Comparison of ENCODE assay signal across 15 cellular contexts in genomic region chr18:59744271-59744721, GRCh38. TPM values are rescaled to one million over a fixed set of nuclear protein-coding genes. Genes with fewer than 3 reads are reported as not detected.
DNase-seq lines count a peak whose midpoint lies in the region; ATAC-seq and TF ChIP-seq lines count a peak whose summit lies in the region.
"Had no signal": no experiment of that assay in that cellular context is flagged by ENCODE, and none has a peak within 500 bp of the region (broad histone marks: within the 10 kb centered on the region; RNA-seq: fewer than 3 reads in every experiment).

No MANE protein-coding gene starts in this region.

- no peak for TF ChIP-seq EP300 in gastroesophageal sphincter (IDR thresholded peaks at IDR 0.05)

- 5% methylated on average over 4 of the region's 4 CpGs for WGBS in GM23248 (ENCODE audit: low coverage in 1 of 2, low lambda C conversion rate in 2 of 2, missing lambda C conversion rate in 2 of 2), 2 experiments
- 50 to 67% methylated on average over 2 to 4 of the region's 4 CpGs for WGBS in gastroesophageal sphincter (ENCODE audit: low coverage in 1 of 2), 2 donors

- H3K4me1 ChIP-seq in GM23248 (ENCODE audit: insufficient read depth) (peaks cover 45% of the 10 kb centered on the region), SJSA1 (replicated peaks) (peaks cover 48% of the 10 kb centered on the region), gastroesophageal sphincter (no peaks in the 10 kb centered on the region)

- in situ Hi-C loops in GM23248 (cut with MboI) = loop anchor here (10.0 kb wide), 1 partner anchor 71 kb away; no protein-coding TSS in a partner anchor

- peak overlapping the region; percentile 72 for H3K4me2 ChIP-seq in GM23248 (ENCODE audit: unreplicated experiment)

- H3K27me3 ChIP-seq in GM23248 (replicated peaks; ENCODE audit: insufficient read depth) = no peaks in the 10 kb centered on the region
- H3K27me3 ChIP-seq in SJSA1 (replicated peaks) = no peaks in the 10 kb centered on the region
- no peaks in the 10 kb centered on the region for H3K27me3 ChIP-seq in gastroesophageal sphincter

- peak; percentile 95 for DNase-seq in GM23248
- peak; percentile 59 to 72 for DNase-seq in SJSA1 (ENCODE audit: low read depth in 1 of 2, low spot score in 2 of 2)
- peak; percentile 98 for DNase-seq in fibroblast of mammary gland (ENCODE audit: low read depth)
- DNase-seq in stromal cell of bone marrow (ENCODE audit: low read depth) = peak; percentile 90
- DNase-seq: activated CD4-positive, CD25-positive, alpha-beta regulatory T cell; activated CD8-positive, alpha-beta memory T cell treated with anti-CD3 and anti-CD28 coated beads, Interleukin-2, amount 50 U/mL, for 48 hours; H7; hippocampal formation; NCI-H1436 treated with DMSO at 0.1 percent for 48 hours; substantia nigra had no signal

- H3K27ac ChIP-seq in GM23248 = peak overlapping the region; percentile 87
- H3K27ac ChIP-seq in SJSA1 = peak overlapping the region; percentile 82
- no peak overlapping the region for H3K27ac ChIP-seq in gastroesophageal sphincter
- H3K27ac ChIP-seq: SK-N-MC had no signal

- H3K4me3 ChIP-seq in GM23248 = no peak overlapping the region
- no peak overlapping the region for H3K4me3 ChIP-seq in SJSA1
- no peak overlapping the region for H3K4me3 ChIP-seq in fibroblast of mammary gland (ENCODE audit: control insufficient read depth, low read depth, low read length)
- no peak overlapping the region for H3K4me3 ChIP-seq in gastroesophageal sphincter
- H3K4me3 ChIP-seq: SK-N-MC, skin epidermis had no signal

- H3K79me2 ChIP-seq in GM23248 (ENCODE audit: insufficient read depth) = no peaks in the 10 kb centered on the region

- H2AFZ ChIP-seq in GM23248 = no peak overlapping the region

- peaks cover 56% of the 10 kb centered on the region for H3F3A ChIP-seq in GM23248 (ENCODE audit: insufficient read depth)

- no peak for TF ChIP-seq CTCF in fibroblast of mammary gland (conservative IDR thresholded peaks at IDR 0.05; ENCODE audit: control insufficient read depth, insufficient read depth, low read depth, low read length)
- TF ChIP-seq CTCF in gastroesophageal sphincter (IDR thresholded peaks at IDR 0.05) = no peak

- TF ChIP-seq POLR2A in gastroesophageal sphincter (IDR thresholded peaks at IDR 0.05) = no peak

- no peak overlapping the region for H3K9ac ChIP-seq in GM23248

- H3K36me3 ChIP-seq in GM23248 (ENCODE audit: low read depth) = no peaks in the 10 kb centered on the region
- no peaks in the 10 kb centered on the region for H3K36me3 ChIP-seq in SJSA1
- no peaks in the 10 kb centered on the region for H3K36me3 ChIP-seq in gastroesophageal sphincter

- no peaks in the 10 kb centered on the region for H4K20me1 ChIP-seq in GM23248 (ENCODE audit: insufficient read depth)

- H3K9me3 ChIP-seq in GM23248 (ENCODE audit: low read depth) (no peaks in the 10 kb centered on the region), SJSA1 (replicated peaks) (peaks cover 3% of the 10 kb centered on the region; the same call in 1 of the 2 replicates), gastroesophageal sphincter (peaks cover 0 to 7% (median 0%) of the 10 kb centered on the region in 3 donors)

- H3K9me2 ChIP-seq in GM23248 (ENCODE audit: insufficient read depth) = no peaks in the 10 kb centered on the region

- no peak for ATAC-seq in HG03108 (IDR thresholded peaks at IDR 0.05; ENCODE audit: unreplicated experiment)
- ATAC-seq in GM21447 (IDR thresholded peaks at IDR 0.05; ENCODE audit: unreplicated experiment) = no peak
- no peak for ATAC-seq in gastroesophageal sphincter

RNA-seq across cellular contexts. Expression of gene CCBE1, which starts 47.1 kb away (rescaled TPM):
- total RNA-seq in GM23248 (2014; rRNA removed; shearing (Covaris generic)) = 11.4 and 16.6 TPM in 2 replicates
- 33.6 and 38.2 TPM in 2 replicates for polyA plus RNA-seq in GM23248 (2016; fragmentation: Nextera tagmentation; extraction: Ambion mirVana)
- total RNA-seq in SJSA1 (2014; rRNA removed; shearing (Covaris generic)) = 5.1 and 6.6 TPM in 2 replicates
- total RNA-seq in gastroesophageal sphincter = 1 to 10 TPM; 2.2 to 7.7 (median 4.1) TPM

Comparison
In these comparisons a context has a peak if more than half of its experiments do, and no peak if none do; other contexts are left out.
1. H3K27ac ChIP-seq: peak in GM23248 (single experiment) and SJSA1 (single experiment); none in gastroesophageal sphincter (0 of 4).
2. Peak in every context shown above with its lines, with median percentiles within 50 percentile points of each other: DNase-seq.